Comparison of ENCODE assay signal across 1 cellular context in the genomic region with DNA sequence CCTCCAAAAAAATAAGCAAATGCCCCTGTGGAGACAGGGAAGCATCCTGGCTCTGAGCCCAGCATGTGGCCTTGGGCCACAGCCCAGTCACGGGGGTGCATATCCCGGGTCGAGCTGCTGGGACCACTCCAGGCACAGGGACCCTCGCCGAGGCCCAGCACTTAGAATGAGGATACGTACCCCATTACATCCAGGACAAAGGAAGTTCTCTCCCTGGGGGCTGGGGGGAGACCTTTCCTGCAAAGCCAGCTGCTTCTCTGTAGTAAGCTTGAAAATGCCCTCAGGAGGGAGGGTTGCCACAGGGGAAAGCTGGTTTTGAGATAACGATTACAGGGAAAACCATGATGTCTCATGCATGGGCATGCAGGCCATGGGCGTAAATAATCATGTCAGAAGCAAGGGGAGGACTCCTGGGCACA.
TF ChIP-seq lines count a peak whose summit lies in the region.

No MANE protein-coding gene starts in this region.

TF ChIP-seq in GM12878, 131 proteins besides CTCF, POLR2A, EP300 and RAD21 (continued from another document):
- no peak for TF ChIP-seq NKRF (conservative IDR thresholded peaks at IDR 0.05)
- TF ChIP-seq MTA3 (IDR thresholded peaks at IDR 0.05; ENCODE audit: borderline replicate concordance, low read length), result no peak
- no peak for TF ChIP-seq USF2 (IDR thresholded peaks at IDR 0.05; ENCODE audit: borderline replicate concordance, low read depth, low read length)
- no peak for TF ChIP-seq ZBTB40 (IDR thresholded peaks at IDR 0.05; ENCODE audit: borderline replicate concordance)
- no peak for TF ChIP-seq KDM1A (IDR thresholded peaks at IDR 0.05; ENCODE audit: borderline replicate concordance)
- no peak for TF ChIP-seq YY1 (IDR thresholded peaks at IDR 0.05; ENCODE audit: low read depth, low read length)
- no peak for TF ChIP-seq HDGF (IDR thresholded peaks at IDR 0.05)
- TF ChIP-seq KLF5 (IDR thresholded peaks at IDR 0.05; ENCODE audit: partially characterized antibody), result no peak
- no peak for TF ChIP-seq SMAD5 (IDR thresholded peaks at IDR 0.05; ENCODE audit: low read depth)
- TF ChIP-seq POU2F2 (IDR thresholded peaks at IDR 0.05; ENCODE audit: borderline replicate concordance, low read depth, low read length), result no peak
- TF ChIP-seq PAX8 (IDR thresholded peaks at IDR 0.05), result no peak
